15 cellular contexts compared by ENCODE assay signal in the genomic region with DNA sequence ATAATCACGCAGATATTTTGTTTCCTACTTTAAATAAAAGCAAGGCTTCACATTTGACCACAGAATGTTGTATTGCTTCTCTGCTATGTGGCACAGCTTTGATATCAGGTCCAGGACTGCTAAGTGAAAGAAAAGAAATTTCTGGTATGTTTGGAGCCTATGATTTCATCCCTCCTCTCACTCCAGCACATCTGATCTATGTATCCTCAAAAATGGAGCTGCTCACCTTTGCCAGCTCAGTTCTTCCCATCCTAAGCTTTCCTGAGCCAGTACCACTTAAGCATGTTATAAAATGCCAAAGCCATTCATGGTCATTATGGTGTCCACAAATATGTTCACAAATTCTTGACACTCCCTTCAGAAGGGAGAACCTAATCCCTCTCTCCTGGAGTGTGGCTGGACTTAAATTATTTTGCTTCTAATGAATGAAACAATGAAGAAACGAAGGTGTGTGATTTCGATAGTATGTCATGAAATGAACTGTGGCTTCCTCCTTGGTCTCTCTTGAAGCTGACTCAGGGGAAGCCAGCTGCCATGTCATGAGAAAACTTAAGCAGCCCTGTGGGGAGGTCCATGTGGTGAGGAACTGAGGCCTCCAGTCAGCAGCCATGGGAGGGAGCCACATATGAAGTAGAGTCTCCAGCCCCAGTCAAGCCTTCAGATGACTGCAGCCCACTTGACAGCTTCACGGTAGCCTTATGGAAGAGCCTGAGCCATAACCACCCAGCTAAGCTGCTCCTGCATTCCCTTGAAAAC.
DNase-seq lines count a peak whose midpoint lies in the region; ATAC-seq, FAIRE-seq and TF ChIP-seq lines count a peak whose summit lies in the region.
"Had no signal": no experiment of that assay in that cellular context is flagged by ENCODE, and none has a peak within 500 bp of the region (broad histone marks: within the 10 kb centered on the region; RNA-seq: fewer than 3 reads in every experiment).

No MANE protein-coding gene starts in this region.

- no peak overlapping the region for H3K4me2 ChIP-seq in keratinocyte (ENCODE audit: control insufficient read depth, extremely low read depth, insufficient read depth, low read depth, low read length)

- no peak for TF ChIP-seq CTCF in AG09309 (IDR thresholded peaks at IDR 0.05; ENCODE audit: control insufficient read depth, insufficient read depth, low read depth, low read length, missing control alignments)
- TF ChIP-seq CTCF in RWPE2 (IDR thresholded peaks at IDR 0.05; ENCODE audit: poor library complexity, severe bottlenecking) = no peak
- no peak for TF ChIP-seq CTCF in keratinocyte (optimal IDR thresholded peaks at IDR 0.05 in 1 of 3, IDR thresholded peaks at IDR 0.05 in 1 of 3, conservative IDR thresholded peaks at IDR 0.05 in 1 of 3; ENCODE audit: extremely low read depth in 1 of 3, insufficient read depth in 2 of 3, low read length in 3 of 3)
- no peak for TF ChIP-seq CTCF in GM10248 (IDR thresholded peaks at IDR 0.05; ENCODE audit: control extremely low read depth, extremely low read depth, low read depth, missing control alignments)

- FAIRE-seq in keratinocyte (lab: Jason Lieb, UNC) = peak; percentile 9

- peaks cover 13% of the 10 kb centered on the region for H3K4me1 ChIP-seq in RWPE2 (ENCODE audit: insufficient read depth, poor library complexity, severe bottlenecking)
- H3K4me1 ChIP-seq in keratinocyte (ENCODE audit: control insufficient read depth, extremely low read depth, insufficient read depth, low read length) = peaks cover 17% of the 10 kb centered on the region
- H3K4me1 ChIP-seq: colonic mucosa had no signal

- peak; percentile 8 for DNase-seq in AG09309 (ENCODE audit: low read depth)
- peak; percentile 17 for DNase-seq in ELR (ENCODE audit: low read depth)
- no peak for DNase-seq in RWPE2 (ENCODE audit: low spot score)
- DNase-seq in keratinocyte (ENCODE audit: low read depth, low spot score) = no peak
- no peak for DNase-seq in effector CD8-positive, alpha-beta T cell (lab: John Stamatoyannopoulos, UW)
- no peak for DNase-seq in DMS114 treated with DMSO at 0.1 percent for 48 hours (lab: John Stamatoyannopoulos, UW; ENCODE audit: unreplicated experiment)
- no peak for DNase-seq in GM10248 (ENCODE audit: extremely low spot score)
- no peak for DNase-seq in sciatic nerve (ENCODE audit: low spot score)
- DNase-seq: activated B cell treated with CpG ODN at 0.5 μM for 24 hours; activated naive CD8-positive, alpha-beta T cell treated with anti-CD3 and anti-CD28 coated beads, Interleukin-2, amount 50 U/mL, for 24 hours; CD4-positive, alpha-beta T cell; colonic mucosa; left cardiac atrium; NCI-H1092 treated with DMSO at 0.1 percent for 48 hours had no signal

- no peaks in the 10 kb centered on the region for H3K27me3 ChIP-seq in RWPE2 (ENCODE audit: insufficient read depth, poor library complexity, severe bottlenecking)
- H3K27me3 ChIP-seq in keratinocyte (ENCODE audit: control insufficient read depth, extremely low read depth, insufficient read depth, low read length) = no peaks in the 10 kb centered on the region
- H3K27me3 ChIP-seq: colonic mucosa, tibial nerve had no signal

- POLR2A ChIA-PET in GM10248 (lab: Yijun Ruan, JAX) = no interaction called here

- H3K4me3 ChIP-seq in AG09309 (ENCODE audit: control insufficient read depth, low read depth, low read length) (no peak overlapping the region), RWPE2 (ENCODE audit: severe bottlenecking) (no peak overlapping the region), keratinocyte (ENCODE audit: control insufficient read depth in 2 of 3, extremely low read depth in 1 of 3, insufficient read depth in 2 of 3, low read depth in 1 of 3, low read length in 3 of 3) (no peak overlapping the region)
- H3K4me3 ChIP-seq: colonic mucosa, tibial nerve had no signal

- intact Hi-C loops in sciatic nerve (cut with DNase I) = no loop called here

- H3K9me3 ChIP-seq in RWPE2 (ENCODE audit: severe bottlenecking) = no peaks in the 10 kb centered on the region
- H3K9me3 ChIP-seq in keratinocyte (ENCODE audit: control insufficient read depth, low read depth, low read length) = no peaks in the 10 kb centered on the region
- H3K9me3 ChIP-seq: colonic mucosa, tibial nerve had no signal

- H3K27ac ChIP-seq in RWPE2 (ENCODE audit: poor library complexity, severe bottlenecking) (peak overlapping the region; percentile 79), keratinocyte (ENCODE audit: control insufficient read depth, insufficient read depth, low read length) (no peak overlapping the region)
- H3K27ac ChIP-seq: colonic mucosa, tibial nerve had no signal

- no peak overlapping the region for H2AFZ ChIP-seq in keratinocyte (ENCODE audit: control insufficient read depth, low read length)

- H3K9me1 ChIP-seq in keratinocyte (ENCODE audit: control insufficient read depth, extremely low read depth, insufficient read depth, low read length) = no peaks in the 10 kb centered on the region

- H3K9ac ChIP-seq in keratinocyte (ENCODE audit: control insufficient read depth, extremely low read depth, insufficient read depth, low read length) = no peak overlapping the region

- no peak for ATAC-seq in RWPE2 (ENCODE audit: low read depth)
- ATAC-seq in sciatic nerve = no peak

- dilution Hi-C loops in keratinocyte (cut with MboI; ENCODE audit: extremely low pct_ligation_motif_present, low sequenced_read_pairs) = no loop called here

- H3K79me2 ChIP-seq in keratinocyte (ENCODE audit: control insufficient read depth, insufficient read depth, low read length) = no peaks in the 10 kb centered on the region

- H3K36me3 ChIP-seq in RWPE2 (ENCODE audit: low read depth) (no peaks in the 10 kb centered on the region), keratinocyte (ENCODE audit: control insufficient read depth in 2 of 2, extremely low read depth in 1 of 2, insufficient read depth in 2 of 2, low read length in 2 of 2) (no peaks in the 10 kb centered on the region)
- H3K36me3 ChIP-seq: colonic mucosa, tibial nerve had no signal

- CTCF ChIA-PET in GM10248 (lab: Yijun Ruan, JAX) = no interaction called here

- no peaks in the 10 kb centered on the region for H4K20me1 ChIP-seq in keratinocyte (ENCODE audit: control insufficient read depth, extremely low read depth, insufficient read depth, low read length)

Comparison
In these comparisons a context has a peak if more than half of its experiments do, and no peak if none do; other contexts are left out.
1. DNase-seq: peak in AG09309 (single experiment) and ELR (single experiment); none in RWPE2 (single experiment), keratinocyte (single experiment), effector CD8-positive, alpha-beta T cell (single experiment), DMS114 treated with DMSO at 0.1 percent for 48 hours (single experiment), GM10248 (single experiment) and sciatic nerve (single experiment).